8 cellular contexts compared by ENCODE assay signal in the genomic region with DNA sequence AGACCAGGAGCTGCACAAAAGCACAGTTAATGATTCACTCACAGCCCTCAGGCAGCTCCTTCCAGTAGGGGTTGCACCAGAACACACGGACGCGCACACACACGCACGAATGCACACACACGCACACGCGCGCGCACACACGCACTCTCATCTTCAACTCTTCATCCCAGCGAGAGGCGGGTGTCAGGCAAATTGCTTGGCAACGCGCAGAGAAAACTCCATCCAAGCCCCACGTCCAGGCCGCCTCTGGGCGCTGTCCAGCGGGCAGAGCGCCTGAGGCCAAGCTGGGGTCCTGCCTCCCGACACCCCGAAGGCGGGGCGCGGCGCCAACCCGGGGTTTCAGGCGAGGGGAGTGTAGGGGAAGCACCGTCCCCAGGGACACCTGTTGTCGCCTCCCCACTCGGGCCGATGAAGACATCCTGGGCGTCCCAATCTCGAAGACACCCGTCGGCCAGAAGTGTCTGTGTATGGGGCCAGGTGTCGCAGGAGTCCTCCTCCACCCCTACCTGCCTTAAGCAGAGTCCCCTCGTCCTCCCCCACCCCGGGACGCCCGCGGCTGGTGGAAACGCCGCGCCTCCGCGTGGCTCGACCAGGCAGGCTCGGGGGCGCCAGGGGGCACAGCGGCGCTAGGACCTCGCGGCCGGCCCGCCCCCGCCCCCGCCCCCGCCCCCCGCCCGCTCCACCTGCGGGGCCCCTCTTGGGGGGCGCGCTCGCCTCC. TPM values are rescaled to one million over a fixed set of nuclear protein-coding genes. Genes with fewer than 3 reads are reported as not detected.
DNase-seq lines count a peak whose midpoint lies in the region; ATAC-seq and TF ChIP-seq lines count a peak whose summit lies in the region.

No MANE protein-coding gene starts in this region.

- H3K4me2 ChIP-seq in IMR-90 (ENCODE audit: low read depth, low read length) = peak overlapping the region; percentile 81; the same call in 1 of the 2 replicates

- no TSS peak for BruUV-seq in IMR-90 (replicated peaks; lab: Mats Ljungman, UMichigan)

- H3K4me3 ChIP-seq in IMR-90 (ENCODE audit: insufficient read depth, low read depth, low read length) (no peak overlapping the region), skin epidermis (peak overlapping the region; percentile 31 to 74 (median 59))

- CTCF ChIA-PET in IMR-90 (lab: Yijun Ruan, JAX) = no interaction called here

- H3K56ac ChIP-seq in IMR-90 (ENCODE audit: extremely low read depth, insufficient read depth, low read length) = no peak overlapping the region

- POLR2A ChIA-PET in IMR-90 (lab: Charles Lee; ENCODE audit: unreplicated experiment) = no interaction called here

- H3K9me1 ChIP-seq in IMR-90 (ENCODE audit: insufficient read depth, low read length) = no peaks in the 10 kb centered on the region

- DNase-seq in DMS 273 treated with DMSO at 0.1 percent for 48 hours (lab: John Stamatoyannopoulos, UW) (peak; percentile 36), IMR-90 (peak; percentile 2), caudate nucleus (lab: John Stamatoyannopoulos, UW) (peak in 49 of 61 donors; percentile 9 to 78 (median 47)), iris pigment epithelial cell (ENCODE audit: low read depth) (peak; percentile 28)
- no peak for DNase-seq in effector CD4-positive, alpha-beta T cell

- no peaks in the 10 kb centered on the region for H3K9me3 ChIP-seq in IMR-90 (ENCODE audit: control insufficient read depth, insufficient read depth, low read length)

- ATAC-seq in GM21529 (IDR thresholded peaks at IDR 0.05; ENCODE audit: unreplicated experiment) = peak; percentile 35
- peak; percentile 35 for ATAC-seq in IMR-90 (ENCODE audit: low read depth)
- peak; percentile 50 for ATAC-seq in SK-N-SH treated with all-trans-retinoic acid at 6 μM for 48 hours

- intact Hi-C loops in IMR-90 (cut with micrococcal nuclease) = no loop called here

- no peak overlapping the region for H2BK20ac ChIP-seq in IMR-90 (ENCODE audit: low read depth, low read length)

- no peak overlapping the region for H3K23ac ChIP-seq in IMR-90 (ENCODE audit: low read depth, low read length)

- no peak overlapping the region for H3K18ac ChIP-seq in IMR-90 (ENCODE audit: low read depth, low read length)

- no peak overlapping the region for H4K8ac ChIP-seq in IMR-90 (ENCODE audit: low read depth in 2 of 2, low read length in 2 of 2)

- no peak overlapping the region for H2AK9ac ChIP-seq in IMR-90 (replicated peaks; ENCODE audit: low read depth, low read length, poor library complexity)

- in situ Hi-C loops in IMR-90 (cut with MboI; ENCODE audit: low sequenced_read_pairs) = no loop called here

- TF ChIP-seq CTCF in IMR-90 (conservative IDR thresholded peaks at IDR 0.05; ENCODE audit: low read depth, low read length) = no peak

- H2AFZ ChIP-seq in IMR-90 (replicated peaks; ENCODE audit: low read length, poor library complexity) = peak overlapping the region; percentile 70

- H3K79me1 ChIP-seq in IMR-90 (ENCODE audit: low read depth in 1 of 2, low read length in 2 of 2) = no peaks in the 10 kb centered on the region

- H2BK120ac ChIP-seq in IMR-90 (ENCODE audit: low read depth, low read length) = no peak overlapping the region

- no peaks in the 10 kb centered on the region for H4K20me1 ChIP-seq in IMR-90 (ENCODE audit: insufficient read depth, low read length)

- no peak for TF ChIP-seq RAD21 in IMR-90 (IDR thresholded peaks at IDR 0.05; ENCODE audit: low read length)

- H3K9ac ChIP-seq in IMR-90 (ENCODE audit: low read depth, low read length) = no peak overlapping the region

- H3K36me3 ChIP-seq in IMR-90 (ENCODE audit: control insufficient read depth, insufficient read depth, low read length) = no peaks in the 10 kb centered on the region

- H2BK5ac ChIP-seq in IMR-90 (ENCODE audit: low read depth, low read length, poor library complexity, severe bottlenecking) = no peak overlapping the region

- WGBS in IMR-90 (ENCODE audit: extremely low coverage in 2 of 2, insufficient read length in 1 of 2), 2 experiments = no CpG with 5 or more reads among the region's 65 CpGs

- no peak overlapping the region for H3K14ac ChIP-seq in IMR-90 (replicated peaks; ENCODE audit: low read depth, low read length)

- H2AK5ac ChIP-seq in IMR-90 (ENCODE audit: low read depth, low read length) = no peak overlapping the region

- no peak overlapping the region for H4K5ac ChIP-seq in IMR-90 (ENCODE audit: low read depth, low read length)

- TF ChIP-seq POLR2A in IMR-90 (IDR thresholded peaks at IDR 0.05; ENCODE audit: low read depth, low read length) = no peak

- H3K27ac ChIP-seq in IMR-90 (ENCODE audit: insufficient read depth, low read length) = no peak overlapping the region
- H3K27ac ChIP-seq in caudate nucleus (ENCODE audit: low read depth, low read length) = peak overlapping the region; percentile 62
- peak overlapping the region in 15 of 21 experiments; percentile 18 to 85 (median 70) for H3K27ac ChIP-seq in skin epidermis

- no peak overlapping the region for H3K4ac ChIP-seq in IMR-90 (ENCODE audit: low read depth, low read length)

- H4K91ac ChIP-seq in IMR-90 (ENCODE audit: insufficient read depth, low read depth, low read length) = no peak overlapping the region

- H2BK15ac ChIP-seq in IMR-90 (ENCODE audit: low read depth, low read length) = no peak overlapping the region

- peaks cover 48% of the 10 kb centered on the region for H3K27me3 ChIP-seq in IMR-90 (ENCODE audit: control insufficient read depth, insufficient read depth, low read length)

- no peaks in the 10 kb centered on the region; the same call in 1 of the 2 replicates for H3K4me1 ChIP-seq in IMR-90 (ENCODE audit: control insufficient read depth, insufficient read depth, low read length)

- dilution Hi-C loops in IMR-90 (cut with HindIII; ENCODE audit: low sequenced_read_pairs, unreplicated experiment) = no loop called here

TF ChIP-seq in IMR-90, 13 proteins besides CTCF, POLR2A, EP300 and RAD21:
- TF ChIP-seq MXI1 (IDR thresholded peaks at IDR 0.05; ENCODE audit: borderline replicate concordance, low read depth, low read length) (no peak), USF2 (IDR thresholded peaks at IDR 0.05; ENCODE audit: low read depth, low read length) (no peak), BHLHE40 (IDR thresholded peaks at IDR 0.05; ENCODE audit: low read depth, low read length) (no peak), CEBPB (IDR thresholded peaks at IDR 0.05; ENCODE audit: low read depth, low read length) (no peak), SMC3 (IDR thresholded peaks at IDR 0.05; ENCODE audit: low read depth, low read length) (no peak), RFX5 (IDR thresholded peaks at IDR 0.05; ENCODE audit: low read depth, low read length) (no peak)

TF ChIP-seq in SK-N-SH treated with all-trans-retinoic acid at 6 μM for 48 hours, 23 proteins besides CTCF, POLR2A, EP300 and RAD21 (continues in another document):
- no peak for TF ChIP-seq ZNF8 (CRISPR knock-in tag; IDR thresholded peaks at IDR 0.05)
- no peak for TF ChIP-seq ZNF70 (CRISPR knock-in tag; IDR thresholded peaks at IDR 0.05)
- TF ChIP-seq POU6F1 (CRISPR knock-in tag; IDR thresholded peaks at IDR 0.05; ENCODE audit: borderline replicate concordance, low read depth) = no peak
- no peak for TF ChIP-seq RARB (CRISPR knock-in tag; IDR thresholded peaks at IDR 0.05)
- TF ChIP-seq TOX (CRISPR knock-in tag; IDR thresholded peaks at IDR 0.05; ENCODE audit: borderline replicate concordance) = no peak
- TF ChIP-seq PPARA (CRISPR knock-in tag; IDR thresholded peaks at IDR 0.05; ENCODE audit: borderline replicate concordance) = no peak
- TF ChIP-seq TSHZ2 (CRISPR knock-in tag; IDR thresholded peaks at IDR 0.05) = no peak

RNA-seq across cellular contexts. Expression of gene STON2, which starts 35.6 kb away (rescaled TPM):
- total RNA-seq in IMR-90 (2012; rRNA removed) = not detected in 2 replicates
- not detected in 2 replicates for polyA plus RNA-seq in IMR-90 (2012; rRNA removed)
- polyA plus RNA-seq in IMR-90 (2012; cell fraction: cytosol; rRNA removed) = not detected in 2 replicates
- not detected in 2 replicates for polyA plus RNA-seq in IMR-90 (2012; cell fraction: nucleus; rRNA removed; ENCODE audit: low replicate concordance)
